ENCODE assay signal across 20 cellular contexts in the genomic region with DNA sequence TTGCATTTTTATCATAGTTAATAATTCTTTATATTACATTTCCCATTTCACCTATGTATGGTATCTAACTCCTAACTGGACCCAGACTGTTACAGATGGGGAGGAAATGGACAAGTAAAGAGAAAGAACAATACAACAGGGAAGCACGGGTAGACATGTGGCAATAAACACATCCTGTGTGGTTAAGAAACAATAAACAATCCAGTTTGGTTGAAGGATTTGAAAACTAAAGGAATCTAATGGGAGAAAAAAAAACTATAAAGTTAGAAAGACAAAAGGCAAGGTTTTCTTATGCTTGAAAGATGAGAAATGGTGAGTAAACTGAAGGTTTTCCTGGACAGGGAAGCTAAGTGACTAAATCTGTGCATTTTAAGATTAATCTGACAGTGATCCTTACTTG. TPM values are rescaled to one million over a fixed set of nuclear protein-coding genes. Genes with fewer than 3 reads are reported as not detected.
DNase-seq lines count a peak whose midpoint lies in the region; FAIRE-seq and TF ChIP-seq lines count a peak whose summit lies in the region.
"Had no signal": no experiment of that assay in that cellular context is flagged by ENCODE, and none has a peak within 500 bp of the region (broad histone marks: within the 10 kb centered on the region; RNA-seq: fewer than 3 reads in every experiment).

No MANE protein-coding gene starts in this region.

- DNase-seq in AG08396 (ENCODE audit: low spot score) = peak; percentile 6
- DNase-seq in ELR (ENCODE audit: low read depth) = peak; percentile 71
- peak; percentile 38 for DNase-seq in amniotic epithelial cell (ENCODE audit: low read depth)
- DNase-seq in foreskin fibroblast = peak; percentile 18 to 28
- no peak for DNase-seq in DMS 273 (lab: John Stamatoyannopoulos, UW; ENCODE audit: unreplicated experiment)
- DNase-seq in HK-2 (ENCODE audit: unreplicated experiment) = no peak
- DNase-seq in H54 (ENCODE audit: insufficient read length, low spot score) = no peak
- no peak for DNase-seq in hepatocyte (ENCODE audit: low spot score)
- DNase-seq: activated gamma-delta T cell; caudate nucleus; CD4-positive, CD25-positive, alpha-beta regulatory T cell; GDM1; mucosa of descending colon; NCI-H187 treated with DMSO at 0.1 percent for 48 hours; NCI-H510A treated with DMSO at 0.1 percent for 48 hours; spleen; stomach; uterus had no signal

- no peaks in the 10 kb centered on the region for H3K9me2 ChIP-seq in hepatocyte (replicated peaks; ENCODE audit: insufficient read depth)

- TF ChIP-seq POLR2A in H54 (IDR thresholded peaks at IDR 0.05; ENCODE audit: low read depth, low read length) = no peak

- no peak overlapping the region for H3K4me2 ChIP-seq in hepatocyte

- H3K4me1 ChIP-seq in hepatocyte (ENCODE audit: insufficient read depth) = no peaks in the 10 kb centered on the region
- H3K4me1 ChIP-seq: uterus had no signal

- no peaks in the 10 kb centered on the region for H3K36me3 ChIP-seq in hepatocyte (replicated peaks; ENCODE audit: insufficient read depth, low read depth)
- H3K36me3 ChIP-seq: uterus had no signal

- 62% methylated on average over 1 of the region's 1 CpG for WGBS in hepatocyte (ENCODE audit: low lambda C conversion rate, missing lambda C conversion rate)

- H4K20me1 ChIP-seq in hepatocyte (ENCODE audit: insufficient read depth, poor library complexity, severe bottlenecking) = no peaks in the 10 kb centered on the region

- no peak for TF ChIP-seq CTCF in foreskin fibroblast (IDR thresholded peaks at IDR 0.05; ENCODE audit: low read depth, low read length)
- TF ChIP-seq CTCF in hepatocyte (IDR thresholded peaks at IDR 0.05; ENCODE audit: poor library complexity) = no peak

- no peak overlapping the region for H3K27ac ChIP-seq in hepatocyte
- H3K27ac ChIP-seq: SK-N-MC, spleen, stomach, uterus had no signal

- H3K9me3 ChIP-seq in hepatocyte (ENCODE audit: low read depth) = no peaks in the 10 kb centered on the region
- H3K9me3 ChIP-seq: mucosa of descending colon, spleen, stomach, uterus had no signal

- FAIRE-seq in H54 (lab: Jason Lieb, UNC) = no peak

- H3K79me2 ChIP-seq in hepatocyte = no peaks in the 10 kb centered on the region

- no peak overlapping the region for H2AFZ ChIP-seq in hepatocyte

- no peaks in the 10 kb centered on the region for H3K27me3 ChIP-seq in hepatocyte
- H3K27me3 ChIP-seq: spleen, stomach, uterus had no signal

- no peak overlapping the region for H3K4me3 ChIP-seq in foreskin fibroblast (ENCODE audit: low read depth in 1 of 2, low read length in 2 of 2)
- no peak overlapping the region for H3K4me3 ChIP-seq in hepatocyte
- H3K4me3 ChIP-seq: mucosa of descending colon, SK-N-MC, spleen, stomach, uterus had no signal

RNA-seq across cellular contexts. Expression of gene ALDH8A1, which starts 34.9 kb away (rescaled TPM):
- 9.9 and 11.0 TPM in 2 replicates for total RNA-seq in hepatocyte
- 5.3 and 8.0 TPM in 2 replicates for polyA plus RNA-seq in hepatocyte
- total RNA-seq: OCI-LY7 had no signal

Comparison
In these comparisons a context has a peak if more than half of its experiments do, and no peak if none do; other contexts are left out.
1. DNase-seq: peak in AG08396 (single experiment), ELR (single experiment), amniotic epithelial cell (single experiment) and foreskin fibroblast (2 of 2); none in DMS 273 (single experiment), HK-2 (single experiment), H54 (single experiment) and hepatocyte (single experiment).